9 cellular contexts compared by ENCODE assay signal in genomic region chr3:112984485-112984884, GRCh38.
DNase-seq lines count a peak whose midpoint lies in the region.
"Had no signal": no experiment of that assay in that cellular context is flagged by ENCODE, and none has a peak within 500 bp of the region (broad histone marks: within the 10 kb centered on the region; RNA-seq: fewer than 3 reads in every experiment).

No MANE protein-coding gene starts in this region.

- H3K27ac Mint-ChIP-seq in activated T-cell treated with anti-CD3 and anti-CD28 coated beads, Interleukin-2, amount 50 U/mL, for 24 hours: no peak overlapping the region

- H3K4me3 Mint-ChIP-seq in activated T-cell treated with anti-CD3 and anti-CD28 coated beads, Interleukin-2, amount 50 U/mL, for 24 hours: no peak overlapping the region

- no peaks in the 10 kb centered on the region for H3K9me3 Mint-ChIP-seq in activated T-cell treated with anti-CD3 and anti-CD28 coated beads, Interleukin-2, amount 50 U/mL, for 24 hours

- peaks cover 37% of the 10 kb centered on the region for H3K4me1 Mint-ChIP-seq in activated T-cell treated with anti-CD3 and anti-CD28 coated beads, Interleukin-2, amount 50 U/mL, for 24 hours (ENCODE audit: low read depth)

- H3K36me3 Mint-ChIP-seq in activated T-cell treated with anti-CD3 and anti-CD28 coated beads, Interleukin-2, amount 50 U/mL, for 24 hours (ENCODE audit: low read depth): no peaks in the 10 kb centered on the region

- H3K27me3 Mint-ChIP-seq in activated T-cell treated with anti-CD3 and anti-CD28 coated beads, Interleukin-2, amount 50 U/mL, for 24 hours: no peaks in the 10 kb centered on the region

- DNase-seq in activated T-cell treated with anti-CD3 and anti-CD28 coated beads for 1 hour (ENCODE audit: low read depth) (peak; percentile 34), NCI-H2029 (lab: John Stamatoyannopoulos, UW) (peak; percentile 14), amniotic epithelial cell (ENCODE audit: low read depth) (peak; percentile 29), SIG-M5 (lab: John Stamatoyannopoulos, UW) (no peak), NCI-H187 (lab: John Stamatoyannopoulos, UW) (no peak), superior temporal gyrus (ENCODE audit: extremely low spot score) (no peak)
- DNase-seq in activated T-cell treated with anti-CD3 and anti-CD28 coated beads, Interleukin-2, amount 50 U/mL, for 24 hours: no peak
- DNase-seq in stimulated activated CD8-positive, alpha-beta memory T cell treated with anti-CD3 and anti-CD28 coated beads, Interleukin-7, amount 100 ng/mL, for 4 hours (ENCODE audit: low read depth in 2 of 2): peak; percentile 3 to 24
- DNase-seq: AML-193 had no signal

Comparison
In these comparisons a context has a peak if more than half of its experiments do, and no peak if none do; other contexts are left out.
1. DNase-seq: peak in activated T-cell treated with anti-CD3 and anti-CD28 coated beads for 1 hour (single experiment), NCI-H2029 (single experiment), amniotic epithelial cell (single experiment) and stimulated activated CD8-positive, alpha-beta memory T cell treated with anti-CD3 and anti-CD28 coated beads, Interleukin-7, amount 100 ng/mL, for 4 hours (2 of 2); none in activated T-cell treated with anti-CD3 and anti-CD28 coated beads, Interleukin-2, amount 50 U/mL, for 24 hours (single experiment), SIG-M5 (single experiment), NCI-H187 (0 of 2) and superior temporal gyrus (single experiment).